8 cellular contexts compared by ENCODE assay signal in the genomic region with DNA sequence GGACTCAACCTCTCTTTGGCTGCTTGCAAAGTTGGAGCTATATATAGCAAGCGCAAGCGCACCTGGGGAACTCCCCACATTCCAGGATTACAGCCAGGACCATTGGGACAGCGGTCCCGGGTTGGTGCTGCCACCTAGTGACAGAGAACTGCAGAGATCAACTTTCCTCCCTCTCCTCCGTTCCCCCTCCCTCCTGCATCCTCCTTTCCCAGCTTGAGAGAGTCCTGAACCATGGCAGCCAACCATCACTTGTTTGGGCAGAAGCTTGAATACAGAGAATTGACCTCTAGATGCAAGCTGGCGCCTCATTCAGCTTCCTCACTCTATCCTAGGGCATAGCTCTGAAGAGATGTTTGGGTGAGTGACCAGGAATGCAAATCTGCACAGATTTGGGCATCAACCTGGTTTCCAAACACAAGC. TPM values are rescaled to one million over a fixed set of nuclear protein-coding genes. Genes with fewer than 3 reads are reported as not detected.
A peak's percentile ranks its signal among the peaks of the same experiment; 100 is the strongest.
DNase-seq lines count a peak whose midpoint lies in the region; ATAC-seq and FAIRE-seq lines count a peak whose summit lies in the region.

No MANE protein-coding gene starts in this region.

- H3K9me3 Mint-ChIP-seq in naive thymus-derived CD4-positive, alpha-beta T cell: peaks cover 0 to 6% (median 0%) of the 10 kb centered on the region in 11 donors

- intact Hi-C loops in naive thymus-derived CD4-positive, alpha-beta T cell (cut with micrococcal nuclease): loop anchor here (1.0 to 5.0 kb wide), 7 partner anchors 19 to 434 kb away; partner anchors contain the start of genes BATF (in 1 of the 2) and NEK9 (in 1 of the 2)

- H3K4me3 Mint-ChIP-seq in naive thymus-derived CD4-positive, alpha-beta T cell: peak overlapping the region in 7 of 10 donors; percentile 18 to 77 (median 40)

- peak; percentile 43 for ATAC-seq in HG03039 (IDR thresholded peaks at IDR 0.05; ENCODE audit: unreplicated experiment)
- ATAC-seq in naive thymus-derived CD4-positive, alpha-beta T cell: peak; percentile 82

- H3K9me3 ChIP-seq in naive thymus-derived CD4-positive, alpha-beta T cell (ENCODE audit: control insufficient read depth in 2 of 3, low read length in 3 of 3): no peaks in the 10 kb centered on the region

- H3K27ac ChIP-seq in naive thymus-derived CD4-positive, alpha-beta T cell (ENCODE audit: low read depth, low read length): no peak overlapping the region

- no peak overlapping the region for H3K4me3 ChIP-seq in naive thymus-derived CD4-positive, alpha-beta T cell (ENCODE audit: low read length)

- H3K27me3 ChIP-seq in naive thymus-derived CD4-positive, alpha-beta T cell (ENCODE audit: control insufficient read depth in 2 of 2, insufficient read depth in 2 of 2, low read length in 2 of 2): no peaks in the 10 kb centered on the region

- peak; percentile 69 for FAIRE-seq in urothelium cell line (lab: Jason Lieb, UNC)

- POLR2A ChIA-PET in naive thymus-derived CD4-positive, alpha-beta T cell (lab: Charles Lee): interaction anchor here (0.9 to 1.2 kb wide), 3 partner anchors 38 to 227 kb away, joined by 3 to 4 read pairs (median 3); no protein-coding TSS in a partner anchor

- no peaks in the 10 kb centered on the region for H3K27me3 Mint-ChIP-seq in naive thymus-derived CD4-positive, alpha-beta T cell

- DNase-seq in DMS79 treated with DMSO at 0.1 percent for 48 hours (lab: John Stamatoyannopoulos, UW): peak; percentile 85
- peak; percentile 36 for DNase-seq in NCI-H524 treated with DMSO at 0.1 percent for 48 hours (lab: John Stamatoyannopoulos, UW)
- peak; percentile 30 for DNase-seq in activated T-cell treated with anti-CD3 and anti-CD28 coated beads for 24 hours (ENCODE audit: low read depth)
- DNase-seq in fibroblast of gingiva (ENCODE audit: low read depth): peak; percentile 58
- peak in 4 of 9 donors; percentile 19 to 54 (median 28) for DNase-seq in naive thymus-derived CD4-positive, alpha-beta T cell
- DNase-seq in urothelium cell line (ENCODE audit: low spot score): peak; percentile 94
- no peak for DNase-seq in middle frontal gyrus (ENCODE audit: extremely low spot score, low spot score)

- no peaks in the 10 kb centered on the region for H3K36me3 ChIP-seq in naive thymus-derived CD4-positive, alpha-beta T cell (ENCODE audit: control insufficient read depth in 2 of 3, insufficient read depth in 3 of 3, low read length in 3 of 3)

- peak overlapping the region in 6 of 9 donors; percentile 12 to 68 (median 48) for H3K27ac Mint-ChIP-seq in naive thymus-derived CD4-positive, alpha-beta T cell

- peaks cover 4 to 9% of the 10 kb centered on the region in 2 donors for H3K4me1 ChIP-seq in naive thymus-derived CD4-positive, alpha-beta T cell (ENCODE audit: control insufficient read depth in 2 of 2, insufficient read depth in 2 of 2, low read length in 2 of 2)

- peaks cover 18 to 62% (median 39%) of the 10 kb centered on the region in 7 donors for H3K4me1 Mint-ChIP-seq in naive thymus-derived CD4-positive, alpha-beta T cell

- H3K36me3 Mint-ChIP-seq in naive thymus-derived CD4-positive, alpha-beta T cell: peaks cover 0 to 7% (median 4%) of the 10 kb centered on the region in 5 donors

- CTCF ChIA-PET in naive thymus-derived CD4-positive, alpha-beta T cell (lab: Charles Lee): interaction anchor here (0.7 to 2.7 kb wide), 25 partner anchors 9 to 655 kb away, joined by 3 to 21 read pairs (median 4); partner anchors contain the start of gene BATF

RNA-seq across cellular contexts. Expression of gene FLVCR2, which starts 17.4 kb away (rescaled TPM):
- total RNA-seq in naive thymus-derived CD4-positive, alpha-beta T cell: 1 to 10 TPM in 4 of 5 experiments, under 1 TPM in 1; 0.80 to 9.4 (median 5.0) TPM
- polyA plus RNA-seq in naive thymus-derived CD4-positive, alpha-beta T cell: 1 to 10 TPM; 1.6 to 2.2 TPM

RNA-seq across cellular contexts. Expression of gene BATF, which starts 38.8 kb away (rescaled TPM):
- total RNA-seq in naive thymus-derived CD4-positive, alpha-beta T cell: 10 to 100 TPM in 3 of 5 experiments, 1 to 10 TPM in 2; 6.8 to 70.0 (median 10.6) TPM
- polyA plus RNA-seq in naive thymus-derived CD4-positive, alpha-beta T cell: 10 to 100 TPM; 24.7 to 26.7 TPM
